Comparison of ENCODE assay signal across 1 cellular context in the genomic region with DNA sequence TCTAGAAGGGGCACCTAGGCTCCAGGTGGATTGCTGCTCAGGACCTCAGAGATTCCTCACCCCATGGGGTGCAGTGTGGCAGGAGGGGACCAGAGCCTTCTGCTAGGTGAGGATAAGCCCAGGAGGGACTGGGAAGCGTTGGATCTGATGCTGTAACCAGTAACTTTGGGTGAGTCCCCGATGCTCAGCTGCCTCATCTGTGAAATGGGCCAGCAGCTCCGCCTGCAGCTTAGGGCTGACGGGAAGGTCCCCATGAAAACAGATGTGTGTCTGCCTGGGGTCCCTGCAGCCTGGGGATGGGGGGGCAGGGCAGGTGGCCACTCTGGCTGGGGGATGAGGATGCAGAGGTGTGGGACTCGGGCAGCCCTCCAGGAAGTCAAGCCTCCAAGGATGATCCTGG.
TF ChIP-seq lines count a peak whose summit lies in the region.

No MANE protein-coding gene starts in this region.

TF ChIP-seq in K562, 482 proteins besides CTCF, POLR2A, EP300 and RAD21:
- no peak for TF ChIP-seq PCBP1 (IDR thresholded peaks at IDR 0.05; ENCODE audit: low read depth, low read length, poor library complexity, severe bottlenecking)
- TF ChIP-seq, protein P1, sequence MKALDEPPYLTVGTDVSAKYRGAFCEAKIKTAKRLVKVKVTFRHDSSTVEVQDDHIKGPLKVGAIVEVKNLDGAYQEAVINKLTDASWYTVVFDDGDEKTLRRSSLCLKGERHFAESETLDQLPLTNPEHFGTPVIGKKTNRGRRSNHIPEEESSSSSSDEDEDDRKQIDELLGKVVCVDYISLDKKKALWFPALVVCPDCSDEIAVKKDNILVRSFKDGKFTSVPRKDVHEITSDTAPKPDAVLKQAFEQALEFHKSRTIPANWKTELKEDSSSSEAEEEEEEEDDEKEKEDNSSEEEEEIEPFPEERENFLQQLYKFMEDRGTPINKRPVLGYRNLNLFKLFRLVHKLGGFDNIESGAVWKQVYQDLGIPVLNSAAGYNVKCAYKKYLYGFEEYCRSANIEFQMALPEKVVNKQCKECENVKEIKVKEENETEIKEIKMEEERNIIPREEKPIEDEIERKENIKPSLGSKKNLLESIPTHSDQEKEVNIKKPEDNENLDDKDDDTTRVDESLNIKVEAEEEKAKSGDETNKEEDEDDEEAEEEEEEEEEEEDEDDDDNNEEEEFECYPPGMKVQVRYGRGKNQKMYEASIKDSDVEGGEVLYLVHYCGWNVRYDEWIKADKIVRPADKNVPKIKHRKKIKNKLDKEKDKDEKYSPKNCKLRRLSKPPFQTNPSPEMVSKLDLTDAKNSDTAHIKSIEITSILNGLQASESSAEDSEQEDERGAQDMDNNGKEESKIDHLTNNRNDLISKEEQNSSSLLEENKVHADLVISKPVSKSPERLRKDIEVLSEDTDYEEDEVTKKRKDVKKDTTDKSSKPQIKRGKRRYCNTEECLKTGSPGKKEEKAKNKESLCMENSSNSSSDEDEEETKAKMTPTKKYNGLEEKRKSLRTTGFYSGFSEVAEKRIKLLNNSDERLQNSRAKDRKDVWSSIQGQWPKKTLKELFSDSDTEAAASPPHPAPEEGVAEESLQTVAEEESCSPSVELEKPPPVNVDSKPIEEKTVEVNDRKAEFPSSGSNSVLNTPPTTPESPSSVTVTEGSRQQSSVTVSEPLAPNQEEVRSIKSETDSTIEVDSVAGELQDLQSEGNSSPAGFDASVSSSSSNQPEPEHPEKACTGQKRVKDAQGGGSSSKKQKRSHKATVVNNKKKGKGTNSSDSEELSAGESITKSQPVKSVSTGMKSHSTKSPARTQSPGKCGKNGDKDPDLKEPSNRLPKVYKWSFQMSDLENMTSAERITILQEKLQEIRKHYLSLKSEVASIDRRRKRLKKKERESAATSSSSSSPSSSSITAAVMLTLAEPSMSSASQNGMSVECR (CRISPR knock-in tag; IDR thresholded peaks at IDR 0.05) = no peak
- TF ChIP-seq FOSL1 (tag; conservative IDR thresholded peaks at IDR 0.05) = no peak
- TF ChIP-seq KDM1A (IDR thresholded peaks at IDR 0.05) = peak in 1 of 2 experiments; percentile 62; a peak in 2 of 4 replicates
- TF ChIP-seq MTA1 (IDR thresholded peaks at IDR 0.05; ENCODE audit: borderline replicate concordance) = no peak
- TF ChIP-seq BCOR (IDR thresholded peaks at IDR 0.05) = peak; percentile 82
